10 cellular contexts compared by ENCODE assay signal in genomic region chr21:15057290-15057689, GRCh38. TPM values are rescaled to one million over a fixed set of nuclear protein-coding genes. Genes with fewer than 3 reads are reported as not detected.
DNase-seq lines count a peak whose midpoint lies in the region; ATAC-seq lines count a peak whose summit lies in the region.
"Had no signal": no experiment of that assay in that cellular context is flagged by ENCODE, and none has a peak within 500 bp of the region (broad histone marks: within the 10 kb centered on the region; RNA-seq: fewer than 3 reads in every experiment).

No MANE protein-coding gene starts in this region.

- H3K27me3 Mint-ChIP-seq in activated naive CD4-positive, alpha-beta T cell treated with anti-CD3 and anti-CD28 coated beads for 36 hours (ENCODE audit: low read depth): no peaks in the 10 kb centered on the region
- H3K27me3 Mint-ChIP-seq: CD4-positive, alpha-beta memory T cell had no signal

- H3K9me3 ChIP-seq in subcutaneous abdominal adipose tissue (ENCODE audit: control insufficient read depth in 5 of 5, low read length in 5 of 5): no peaks in the 10 kb centered on the region

- peak overlapping the region in 3 of 5 donors; percentile 2 to 84 (median 71) for H3K9ac ChIP-seq in subcutaneous abdominal adipose tissue (ENCODE audit: low read length in 5 of 5)

- H3K9me3 Mint-ChIP-seq in activated naive CD4-positive, alpha-beta T cell treated with anti-CD3 and anti-CD28 coated beads for 36 hours: no peaks in the 10 kb centered on the region
- H3K9me3 Mint-ChIP-seq: CD4-positive, alpha-beta memory T cell had no signal

- H3K27ac Mint-ChIP-seq in activated naive CD4-positive, alpha-beta T cell treated with anti-CD3 and anti-CD28 coated beads for 36 hours: peak overlapping the region; percentile 20

- no peaks in the 10 kb centered on the region for H3K27me3 ChIP-seq in subcutaneous abdominal adipose tissue (ENCODE audit: control insufficient read depth in 5 of 5, insufficient read depth in 4 of 5, low read length in 5 of 5)

- CTCF ChIA-PET in activated naive CD4-positive, alpha-beta T cell treated with anti-CD3 and anti-CD28 coated beads for 36 hours (lab: Charles Lee): no interaction called here

- no peaks in the 10 kb centered on the region for H3K36me3 ChIP-seq in subcutaneous abdominal adipose tissue (ENCODE audit: control insufficient read depth in 5 of 5, insufficient read depth in 5 of 5, low read length in 5 of 5)

- no peaks in the 10 kb centered on the region for H3K36me3 Mint-ChIP-seq in activated naive CD4-positive, alpha-beta T cell treated with anti-CD3 and anti-CD28 coated beads for 36 hours (ENCODE audit: low read depth)
- H3K36me3 Mint-ChIP-seq: CD4-positive, alpha-beta memory T cell had no signal

- intact Hi-C loops in activated naive CD4-positive, alpha-beta T cell treated with anti-CD3 and anti-CD28 coated beads for 36 hours (cut with micrococcal nuclease): loop anchor here (1.0 to 5.0 kb wide), 2 partner anchors 8 to 380 kb away; no protein-coding TSS in a partner anchor

- peak overlapping the region; percentile 97 for H3K27ac ChIP-seq in subcutaneous abdominal adipose tissue (ENCODE audit: low read depth, low read length)

- peak overlapping the region in 3 of 5 donors; percentile 28 to 55 (median 50) for H3K4me3 ChIP-seq in subcutaneous abdominal adipose tissue (ENCODE audit: low read depth in 1 of 5, low read length in 5 of 5)

- peak; percentile 33 for DNase-seq in activated naive CD4-positive, alpha-beta T cell treated with anti-CD3 and anti-CD28 coated beads for 36 hours
- DNase-seq in activated naive CD4-positive, alpha-beta T cell treated with anti-CD3 and anti-CD28 coated beads, Interleukin-2, amount 50 U/mL, for 16 hours: no peak
- DNase-seq in UCSD-AML1 (lab: John Stamatoyannopoulos, UW; ENCODE audit: unreplicated experiment): peak; percentile 18
- DNase-seq in kidney tubule cell (ENCODE audit: low spot score): peak; percentile 40
- DNase-seq in A172 (ENCODE audit: low spot score): no peak
- DNase-seq in NCI-H1694 treated with DMSO at 0.1 percent for 48 hours (lab: John Stamatoyannopoulos, UW): no peak
- DNase-seq: CD4-positive, alpha-beta memory T cell; stimulated activated naive CD4-positive, alpha-beta T cell treated with Interleukin-2 at 50 U/mL for 16 hours had no signal

- H3K4me3 Mint-ChIP-seq in activated naive CD4-positive, alpha-beta T cell treated with anti-CD3 and anti-CD28 coated beads for 36 hours: peak overlapping the region; percentile 52

- H3K4me1 Mint-ChIP-seq in activated naive CD4-positive, alpha-beta T cell treated with anti-CD3 and anti-CD28 coated beads for 36 hours (ENCODE audit: low read depth): peaks cover 84% of the 10 kb centered on the region

- peaks cover 8 to 91% (median 82%) of the 10 kb centered on the region in 5 donors for H3K4me1 ChIP-seq in subcutaneous abdominal adipose tissue (ENCODE audit: control insufficient read depth in 5 of 5, insufficient read depth in 5 of 5, low read length in 5 of 5)

- ATAC-seq in GM19455 (IDR thresholded peaks at IDR 0.05; ENCODE audit: unreplicated experiment): no peak

RNA-seq across cellular contexts. Expression of gene NRIP1, which starts 7.5 kb away (rescaled TPM):
- total RNA-seq in activated naive CD4-positive, alpha-beta T cell treated with anti-CD3 and anti-CD28 coated beads for 36 hours: 1 to 10 TPM; 6.1 to 6.5 TPM
- total RNA-seq in A172 (2014; rRNA removed; shearing (Covaris generic)): 8.0 and 9.3 TPM in 2 replicates

Comparison
In these comparisons a context has a peak if more than half of its experiments do, and no peak if none do; other contexts are left out.
1. DNase-seq: peak in activated naive CD4-positive, alpha-beta T cell treated with anti-CD3 and anti-CD28 coated beads for 36 hours (single experiment), UCSD-AML1 (single experiment) and kidney tubule cell (single experiment); none in activated naive CD4-positive, alpha-beta T cell treated with anti-CD3 and anti-CD28 coated beads, Interleukin-2, amount 50 U/mL, for 16 hours (single experiment), A172 (single experiment) and NCI-H1694 treated with DMSO at 0.1 percent for 48 hours (single experiment).